8 cellular contexts compared by ENCODE assay signal in the genomic region with DNA sequence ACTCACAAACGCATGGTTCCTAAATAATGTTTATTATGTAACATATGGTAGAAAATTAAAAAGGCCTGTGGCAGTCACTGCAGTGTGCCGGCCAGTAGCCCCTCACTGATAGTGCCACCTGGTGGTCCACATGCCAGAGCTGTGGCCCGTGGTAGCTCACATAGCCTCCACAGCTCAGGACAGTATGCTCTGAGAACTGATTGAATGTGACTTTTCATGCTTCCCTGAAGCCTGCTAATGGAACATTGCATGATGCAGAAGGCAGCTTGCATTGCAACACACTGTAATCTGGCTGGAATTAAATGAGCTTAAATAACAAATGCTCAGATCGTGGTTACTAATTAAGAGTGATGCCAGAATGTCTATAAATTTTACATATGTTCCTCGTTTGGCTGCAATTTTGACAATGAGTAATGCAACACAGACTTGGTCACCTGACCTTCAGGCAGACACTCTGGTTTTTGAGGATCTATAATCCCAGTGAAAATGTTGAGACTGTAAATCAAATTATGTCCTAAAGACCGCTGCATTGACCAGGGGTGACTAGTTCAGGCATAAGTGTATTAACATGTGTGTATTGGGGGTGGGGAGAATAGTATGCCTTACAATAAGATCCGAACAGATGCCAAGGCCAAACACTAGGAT.
DNase-seq lines count a peak whose midpoint lies in the region; ATAC-seq and TF ChIP-seq lines count a peak whose summit lies in the region.

No MANE protein-coding gene starts in this region.

- peak; percentile 5 for DNase-seq in activated naive CD4-positive, alpha-beta T cell treated with anti-CD3 and anti-CD28 coated beads for 36 hours
- DNase-seq in activated naive CD4-positive, alpha-beta T cell treated with anti-CD3 and anti-CD28 coated beads, Interleukin-2, amount 50 U/mL, for 72 hours (ENCODE audit: low spot score in 2 of 2) = no peak
- peak; percentile 2 for DNase-seq in NCI-H524 treated with DMSO at 0.1 percent for 48 hours (lab: John Stamatoyannopoulos, UW)
- DNase-seq in endothelial cell (ENCODE audit: low spot score) = peak; percentile 37
- DNase-seq in smooth muscle cell (lab: John Stamatoyannopoulos, UW; ENCODE audit: unreplicated experiment) = no peak
- DNase-seq in natural killer cell treated with Interleukin-12 subunit alpha and Interleukin-12 subunit beta and Interleukin-15 and Interleukin-18, amount 100 ng/mL, for 72 hours (ENCODE audit: low spot score) = no peak
- no peak for DNase-seq in posterior vena cava (ENCODE audit: low spot score)

- intact Hi-C loops in activated naive CD4-positive, alpha-beta T cell treated with anti-CD3 and anti-CD28 coated beads for 36 hours (cut with micrococcal nuclease) = no loop called here
- intact Hi-C loops in posterior vena cava (cut with DNase I) = no loop called here

- TF ChIP-seq CTCF in endothelial cell (IDR thresholded peaks at IDR 0.05; ENCODE audit: unreplicated experiment) (no peak), smooth muscle cell (IDR thresholded peaks at IDR 0.05; ENCODE audit: borderline replicate concordance, insufficient read depth, poor library complexity, severe bottlenecking) (peak; percentile 29)

- H3K27ac Mint-ChIP-seq in activated naive CD4-positive, alpha-beta T cell treated with anti-CD3 and anti-CD28 coated beads for 36 hours = no peak overlapping the region
- no peak overlapping the region for H3K27ac Mint-ChIP-seq in activated naive CD4-positive, alpha-beta T cell treated with anti-CD3 and anti-CD28 coated beads, Interleukin-2, amount 50 U/mL, for 72 hours
- H3K27ac Mint-ChIP-seq in endothelial cell (ENCODE audit: unreplicated experiment) = no peak overlapping the region
- no peak overlapping the region for H3K27ac Mint-ChIP-seq in natural killer cell treated with Interleukin-12 subunit alpha and Interleukin-12 subunit beta and Interleukin-15 and Interleukin-18, amount 100 ng/mL, for 72 hours

- no peak overlapping the region for H3K4me3 ChIP-seq in smooth muscle cell

- H3K36me3 Mint-ChIP-seq in activated naive CD4-positive, alpha-beta T cell treated with anti-CD3 and anti-CD28 coated beads for 36 hours (ENCODE audit: low read depth) = no peaks in the 10 kb centered on the region
- H3K36me3 Mint-ChIP-seq in activated naive CD4-positive, alpha-beta T cell treated with anti-CD3 and anti-CD28 coated beads, Interleukin-2, amount 50 U/mL, for 72 hours = no peaks in the 10 kb centered on the region
- H3K36me3 Mint-ChIP-seq in endothelial cell (ENCODE audit: low read depth, unreplicated experiment) = no peaks in the 10 kb centered on the region
- H3K36me3 Mint-ChIP-seq in natural killer cell treated with Interleukin-12 subunit alpha and Interleukin-12 subunit beta and Interleukin-15 and Interleukin-18, amount 100 ng/mL, for 72 hours = no peaks in the 10 kb centered on the region

- H3K36me3 ChIP-seq in smooth muscle cell (ENCODE audit: low read depth) = no peaks in the 10 kb centered on the region

- peak overlapping the region; percentile 29 for H3K27ac ChIP-seq in smooth muscle cell (ENCODE audit: low read depth)

- H3K9ac ChIP-seq in smooth muscle cell (ENCODE audit: low read depth) = no peak overlapping the region

- no peaks in the 10 kb centered on the region for H3K9me3 ChIP-seq in smooth muscle cell (replicated peaks; ENCODE audit: low read depth)

- peaks cover 7% of the 10 kb centered on the region for H3F3A ChIP-seq in smooth muscle cell (ENCODE audit: low read depth)

- no peaks in the 10 kb centered on the region for H3K9me3 Mint-ChIP-seq in activated naive CD4-positive, alpha-beta T cell treated with anti-CD3 and anti-CD28 coated beads for 36 hours
- H3K9me3 Mint-ChIP-seq in activated naive CD4-positive, alpha-beta T cell treated with anti-CD3 and anti-CD28 coated beads, Interleukin-2, amount 50 U/mL, for 72 hours = no peaks in the 10 kb centered on the region
- H3K9me3 Mint-ChIP-seq in endothelial cell (ENCODE audit: unreplicated experiment) = no peaks in the 10 kb centered on the region
- H3K9me3 Mint-ChIP-seq in natural killer cell treated with Interleukin-12 subunit alpha and Interleukin-12 subunit beta and Interleukin-15 and Interleukin-18, amount 100 ng/mL, for 72 hours = peaks cover 3% of the 10 kb centered on the region

- H3K4me1 ChIP-seq in smooth muscle cell (ENCODE audit: low read depth) = no peaks in the 10 kb centered on the region

- no peaks in the 10 kb centered on the region for H4K20me1 ChIP-seq in smooth muscle cell (ENCODE audit: low read depth)

- H3K4me2 ChIP-seq in smooth muscle cell = no peak overlapping the region

- H3K27me3 Mint-ChIP-seq in activated naive CD4-positive, alpha-beta T cell treated with anti-CD3 and anti-CD28 coated beads for 36 hours (ENCODE audit: low read depth) = no peaks in the 10 kb centered on the region
- no peaks in the 10 kb centered on the region for H3K27me3 Mint-ChIP-seq in endothelial cell (ENCODE audit: unreplicated experiment)
- H3K27me3 Mint-ChIP-seq in natural killer cell treated with Interleukin-12 subunit alpha and Interleukin-12 subunit beta and Interleukin-15 and Interleukin-18, amount 100 ng/mL, for 72 hours = no peaks in the 10 kb centered on the region

- H3K4me1 Mint-ChIP-seq in activated naive CD4-positive, alpha-beta T cell treated with anti-CD3 and anti-CD28 coated beads for 36 hours (ENCODE audit: low read depth) = no peaks in the 10 kb centered on the region
- peaks cover 5% of the 10 kb centered on the region for H3K4me1 Mint-ChIP-seq in endothelial cell (ENCODE audit: unreplicated experiment)
- no peaks in the 10 kb centered on the region for H3K4me1 Mint-ChIP-seq in natural killer cell treated with Interleukin-12 subunit alpha and Interleukin-12 subunit beta and Interleukin-15 and Interleukin-18, amount 100 ng/mL, for 72 hours (ENCODE audit: low read depth in 2 of 2)

- no peaks in the 10 kb centered on the region for H3K79me2 ChIP-seq in smooth muscle cell (ENCODE audit: low read depth)

- CTCF ChIA-PET in activated naive CD4-positive, alpha-beta T cell treated with anti-CD3 and anti-CD28 coated beads for 36 hours (lab: Charles Lee) = no interaction called here

- ATAC-seq in activated naive CD4-positive, alpha-beta T cell treated with anti-CD3 and anti-CD28 coated beads, Interleukin-2, amount 50 U/mL, for 72 hours = no peak
- no peak for ATAC-seq in HG03469 (IDR thresholded peaks at IDR 0.05; ENCODE audit: unreplicated experiment)
- ATAC-seq in natural killer cell treated with Interleukin-12 subunit alpha and Interleukin-12 subunit beta and Interleukin-15 and Interleukin-18, amount 100 ng/mL, for 72 hours = no peak

- 36% methylated on average over 7 of the region's 7 CpGs for WGBS in smooth muscle cell (ENCODE audit: low lambda C conversion rate)

- no peak overlapping the region for H2AFZ ChIP-seq in smooth muscle cell (ENCODE audit: low read depth)

- H3K4me3 Mint-ChIP-seq in activated naive CD4-positive, alpha-beta T cell treated with anti-CD3 and anti-CD28 coated beads for 36 hours = no peak overlapping the region
- no peak overlapping the region for H3K4me3 Mint-ChIP-seq in endothelial cell (ENCODE audit: unreplicated experiment)
- H3K4me3 Mint-ChIP-seq in natural killer cell treated with Interleukin-12 subunit alpha and Interleukin-12 subunit beta and Interleukin-15 and Interleukin-18, amount 100 ng/mL, for 72 hours = no peak overlapping the region

- H3K27me3 ChIP-seq in smooth muscle cell (ENCODE audit: low read depth) = no peaks in the 10 kb centered on the region

Comparison
In these comparisons a context has a peak if more than half of its experiments do, and no peak if none do; other contexts are left out.
1. DNase-seq: peak in activated naive CD4-positive, alpha-beta T cell treated with anti-CD3 and anti-CD28 coated beads for 36 hours (single experiment), NCI-H524 treated with DMSO at 0.1 percent for 48 hours (single experiment) and endothelial cell (single experiment); none in activated naive CD4-positive, alpha-beta T cell treated with anti-CD3 and anti-CD28 coated beads, Interleukin-2, amount 50 U/mL, for 72 hours (0 of 2), smooth muscle cell (single experiment), natural killer cell treated with Interleukin-12 subunit alpha and Interleukin-12 subunit beta and Interleukin-15 and Interleukin-18, amount 100 ng/mL, for 72 hours (single experiment) and posterior vena cava (single experiment).